In genomic region chr22:22111267-22111751, GRCh38 we compare ENCODE assay signal across 8 cellular contexts.
DNase-seq lines count a peak whose midpoint lies in the region; ATAC-seq and TF ChIP-seq lines count a peak whose summit lies in the region.

No MANE protein-coding gene starts in this region.

- no peak overlapping the region for H3K27ac Mint-ChIP-seq in activated CD8-positive, alpha-beta T cell treated with anti-CD3 and anti-CD28 coated beads, Interleukin-2, amount 10 ng/mL, durations not matched to agents 7 days and 5 days

- POLR2A ChIA-PET in activated CD8-positive, alpha-beta T cell treated with anti-CD3 and anti-CD28 coated beads, Interleukin-2, amount 10 ng/mL, durations not matched to agents 7 days and 5 days (lab: Charles Lee) = interaction anchor here (0.9 kb wide), 1 partner anchor 345 kb away, joined by 3 read pairs; no protein-coding TSS in a partner anchor

- no peaks in the 10 kb centered on the region for H3K9me3 Mint-ChIP-seq in activated CD8-positive, alpha-beta T cell treated with anti-CD3 and anti-CD28 coated beads, Interleukin-2, amount 10 ng/mL, durations not matched to agents 7 days and 5 days (ENCODE audit: insufficient read depth)

- TF ChIP-seq CTCF in omental fat pad (IDR thresholded peaks at IDR 0.05) = no peak

- DNase-seq in AG08396 (ENCODE audit: low spot score) (peak; percentile 89), omental fat pad (ENCODE audit: low spot score) (no peak), mesenteric fat pad (ENCODE audit: low spot score) (no peak), retina (no peak), amniotic stem cell (lab: John Stamatoyannopoulos, UW) (no peak)
- DNase-seq in activated CD8-positive, alpha-beta T cell treated with anti-CD3 and anti-CD28 coated beads, Interleukin-2, amount 10 ng/mL, durations not matched to agents 7 days and 5 days = peak; percentile 50

- no peaks in the 10 kb centered on the region for H3K36me3 Mint-ChIP-seq in activated CD8-positive, alpha-beta T cell treated with anti-CD3 and anti-CD28 coated beads, Interleukin-2, amount 10 ng/mL, durations not matched to agents 7 days and 5 days (ENCODE audit: low read depth)

- H3K4me1 Mint-ChIP-seq in activated CD8-positive, alpha-beta T cell treated with anti-CD3 and anti-CD28 coated beads, Interleukin-2, amount 10 ng/mL, durations not matched to agents 7 days and 5 days (ENCODE audit: low read depth) = peaks cover 17% of the 10 kb centered on the region

- H3K27me3 Mint-ChIP-seq in activated CD8-positive, alpha-beta T cell treated with anti-CD3 and anti-CD28 coated beads, Interleukin-2, amount 10 ng/mL, durations not matched to agents 7 days and 5 days (ENCODE audit: low read depth) = peaks cover 9% of the 10 kb centered on the region

- CTCF ChIA-PET in activated CD8-positive, alpha-beta T cell treated with anti-CD3 and anti-CD28 coated beads, Interleukin-2, amount 10 ng/mL, durations not matched to agents 7 days and 5 days (lab: Charles Lee) = interaction anchor here (0.6 to 2.6 kb wide), 15 partner anchors 7 to 642 kb away, joined by 3 to 15 read pairs (median 4); no protein-coding TSS in a partner anchor

- ATAC-seq in GM19025 (IDR thresholded peaks at IDR 0.05; ENCODE audit: low read depth, unreplicated experiment) = peak; percentile 43
- ATAC-seq in HG03097 (IDR thresholded peaks at IDR 0.05; ENCODE audit: low FRiP score, unreplicated experiment) = peak; percentile 47
- peak; percentile 66 for ATAC-seq in activated CD8-positive, alpha-beta T cell treated with anti-CD3 and anti-CD28 coated beads, Interleukin-2, amount 10 ng/mL, durations not matched to agents 7 days and 5 days
- peak; percentile 73 for ATAC-seq in omental fat pad (ENCODE audit: low FRiP score)

- no peak overlapping the region for H3K4me3 Mint-ChIP-seq in activated CD8-positive, alpha-beta T cell treated with anti-CD3 and anti-CD28 coated beads, Interleukin-2, amount 10 ng/mL, durations not matched to agents 7 days and 5 days

Comparison
In these comparisons a context has a peak if more than half of its experiments do, and no peak if none do; other contexts are left out.
1. DNase-seq: peak in AG08396 (single experiment) and activated CD8-positive, alpha-beta T cell treated with anti-CD3 and anti-CD28 coated beads, Interleukin-2, amount 10 ng/mL, durations not matched to agents 7 days and 5 days (single experiment); none in omental fat pad (single experiment), mesenteric fat pad (single experiment), retina (single experiment) and amniotic stem cell (single experiment).
2. Peak in every context shown above with its lines, with median percentiles within 50 percentile points of each other: ATAC-seq.